ENCODE assay signal across 1 cellular context in the genomic region with DNA sequence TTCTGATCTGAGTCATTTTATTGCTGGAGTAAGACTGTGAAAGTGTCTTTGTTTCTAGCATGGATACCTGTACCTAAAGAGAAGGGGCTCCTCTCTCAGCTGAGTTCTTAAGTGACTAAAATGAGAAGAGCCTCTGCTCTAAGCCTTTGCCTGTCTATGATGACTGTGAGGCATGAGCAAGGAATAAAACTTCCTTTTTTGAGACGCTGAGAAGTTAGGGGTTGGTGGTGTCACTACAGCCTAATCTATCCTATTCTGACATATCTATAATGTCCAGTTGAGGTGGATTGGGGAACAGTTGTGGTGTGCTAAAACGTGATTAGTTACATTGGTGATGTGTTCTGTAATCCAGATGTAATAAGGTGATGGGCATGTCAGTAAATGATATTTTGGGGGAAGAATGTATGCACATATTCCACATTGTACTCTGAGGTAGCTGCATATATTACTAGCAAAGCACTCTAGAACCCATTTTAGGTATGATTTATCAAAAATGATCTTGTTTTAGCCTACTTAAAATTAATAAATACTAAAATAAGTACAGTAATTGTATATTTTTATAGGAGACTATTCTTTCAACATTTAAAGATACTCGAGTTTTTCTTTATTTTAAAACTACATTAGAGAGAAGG.
TF ChIP-seq lines count a peak whose summit lies in the region.

No MANE protein-coding gene starts in this region.

TF ChIP-seq in K562, 482 proteins besides CTCF, POLR2A, EP300 and RAD21 (continued from another document and continues in another):
- TF ChIP-seq, protein P1, sequence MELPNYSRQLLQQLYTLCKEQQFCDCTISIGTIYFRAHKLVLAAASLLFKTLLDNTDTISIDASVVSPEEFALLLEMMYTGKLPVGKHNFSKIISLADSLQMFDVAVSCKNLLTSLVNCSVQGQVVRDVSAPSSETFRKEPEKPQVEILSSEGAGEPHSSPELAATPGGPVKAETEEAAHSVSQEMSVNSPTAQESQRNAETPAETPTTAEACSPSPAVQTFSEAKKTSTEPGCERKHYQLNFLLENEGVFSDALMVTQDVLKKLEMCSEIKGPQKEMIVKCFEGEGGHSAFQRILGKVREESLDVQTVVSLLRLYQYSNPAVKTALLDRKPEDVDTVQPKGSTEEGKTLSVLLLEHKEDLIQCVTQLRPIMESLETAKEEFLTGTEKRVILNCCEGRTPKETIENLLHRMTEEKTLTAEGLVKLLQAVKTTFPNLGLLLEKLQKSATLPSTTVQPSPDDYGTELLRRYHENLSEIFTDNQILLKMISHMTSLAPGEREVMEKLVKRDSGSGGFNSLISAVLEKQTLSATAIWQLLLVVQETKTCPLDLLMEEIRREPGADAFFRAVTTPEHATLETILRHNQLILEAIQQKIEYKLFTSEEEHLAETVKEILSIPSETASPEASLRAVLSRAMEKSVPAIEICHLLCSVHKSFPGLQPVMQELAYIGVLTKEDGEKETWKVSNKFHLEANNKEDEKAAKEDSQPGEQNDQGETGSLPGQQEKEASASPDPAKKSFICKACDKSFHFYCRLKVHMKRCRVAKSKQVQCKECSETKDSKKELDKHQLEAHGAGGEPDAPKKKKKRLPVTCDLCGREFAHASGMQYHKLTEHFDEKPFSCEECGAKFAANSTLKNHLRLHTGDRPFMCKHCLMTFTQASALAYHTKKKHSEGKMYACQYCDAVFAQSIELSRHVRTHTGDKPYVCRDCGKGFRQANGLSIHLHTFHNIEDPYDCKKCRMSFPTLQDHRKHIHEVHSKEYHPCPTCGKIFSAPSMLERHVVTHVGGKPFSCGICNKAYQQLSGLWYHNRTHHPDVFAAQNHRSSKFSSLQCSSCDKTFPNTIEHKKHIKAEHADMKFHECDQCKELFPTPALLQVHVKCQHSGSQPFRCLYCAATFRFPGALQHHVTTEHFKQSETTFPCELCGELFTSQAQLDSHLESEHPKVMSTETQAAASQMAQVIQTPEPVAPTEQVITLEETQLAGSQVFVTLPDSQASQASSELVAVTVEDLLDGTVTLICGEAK (IDR thresholded peaks at IDR 0.05) = no peak
- TF ChIP-seq, protein P1 (CRISPR knock-in tag; IDR thresholded peaks at IDR 0.05) = no peak
- TF ChIP-seq CC2D1A (IDR thresholded peaks at IDR 0.05) (peak; percentile 77; the same call in 1 of the 2 replicates), FOS (IDR thresholded peaks at IDR 0.05; ENCODE audit: extremely low read depth, insufficient read length) (no peak), TRIM28 (IDR thresholded peaks at IDR 0.05) (no peak), TCF15 (CRISPR knock-in tag; IDR thresholded peaks at IDR 0.05) (no peak), PPARD (CRISPR knock-in tag; IDR thresholded peaks at IDR 0.05) (no peak), ZNF174 (CRISPR knock-in tag; IDR thresholded peaks at IDR 0.05) (no peak), HOXB6 (CRISPR knock-in tag; IDR thresholded peaks at IDR 0.05; ENCODE audit: borderline replicate concordance) (no peak), ZZZ3 (IDR thresholded peaks at IDR 0.05) (no peak), ZNF224 (CRISPR knock-in tag; IDR thresholded peaks at IDR 0.05) (no peak), ZFP30 (CRISPR knock-in tag; IDR thresholded peaks at IDR 0.05; ENCODE audit: borderline replicate concordance) (no peak), ARHGAP35 (IDR thresholded peaks at IDR 0.05; ENCODE audit: partially characterized antibody) (no peak), NCOR1 (IDR thresholded peaks at IDR 0.05) (peak; percentile 91), PBX2 (CRISPR knock-in tag; IDR thresholded peaks at IDR 0.05; ENCODE audit: low read depth) (no peak), PBX2 (tag; conservative IDR thresholded peaks at IDR 0.05; ENCODE audit: low read depth) (peak; percentile 75), JUNB (CRISPR knock-in tag; conservative IDR thresholded peaks at IDR 0.05) (no peak), GABPB1 (CRISPR knock-in tag; IDR thresholded peaks at IDR 0.05) (no peak), CHD2 (IDR thresholded peaks at IDR 0.05; ENCODE audit: low read depth, low read length) (no peak), TRIM24 (IDR thresholded peaks at IDR 0.05) (peak; percentile 71 to 80; a peak in 3 of 4 replicates), ZNF511 (CRISPR knock-in tag; IDR thresholded peaks at IDR 0.05) (no peak), HDGF (IDR thresholded peaks at IDR 0.05) (no peak), ZNF445 (CRISPR knock-in tag; IDR thresholded peaks at IDR 0.05; ENCODE audit: low read depth) (no peak), ZNF586 (CRISPR knock-in tag; conservative IDR thresholded peaks at IDR 0.05) (no peak), ETV6 (IDR thresholded peaks at IDR 0.05; ENCODE audit: borderline replicate concordance in 1 of 2, low read depth in 2 of 2, low read length in 1 of 2) (0 out of 4 replicates have a peak, but pooled peaks of 1 of the 2 experiments have one; percentile 41), ETV6 (CRISPR knock-in tag; IDR thresholded peaks at IDR 0.05; ENCODE audit: borderline replicate concordance) (no peak), NR4A1 (CRISPR knock-in tag; IDR thresholded peaks at IDR 0.05) (no peak), NR4A1 (tag; IDR thresholded peaks at IDR 0.05) (no peak), ZFPM2 (CRISPR knock-in tag; IDR thresholded peaks at IDR 0.05) (no peak)
- TF ChIP-seq, protein P2, sequence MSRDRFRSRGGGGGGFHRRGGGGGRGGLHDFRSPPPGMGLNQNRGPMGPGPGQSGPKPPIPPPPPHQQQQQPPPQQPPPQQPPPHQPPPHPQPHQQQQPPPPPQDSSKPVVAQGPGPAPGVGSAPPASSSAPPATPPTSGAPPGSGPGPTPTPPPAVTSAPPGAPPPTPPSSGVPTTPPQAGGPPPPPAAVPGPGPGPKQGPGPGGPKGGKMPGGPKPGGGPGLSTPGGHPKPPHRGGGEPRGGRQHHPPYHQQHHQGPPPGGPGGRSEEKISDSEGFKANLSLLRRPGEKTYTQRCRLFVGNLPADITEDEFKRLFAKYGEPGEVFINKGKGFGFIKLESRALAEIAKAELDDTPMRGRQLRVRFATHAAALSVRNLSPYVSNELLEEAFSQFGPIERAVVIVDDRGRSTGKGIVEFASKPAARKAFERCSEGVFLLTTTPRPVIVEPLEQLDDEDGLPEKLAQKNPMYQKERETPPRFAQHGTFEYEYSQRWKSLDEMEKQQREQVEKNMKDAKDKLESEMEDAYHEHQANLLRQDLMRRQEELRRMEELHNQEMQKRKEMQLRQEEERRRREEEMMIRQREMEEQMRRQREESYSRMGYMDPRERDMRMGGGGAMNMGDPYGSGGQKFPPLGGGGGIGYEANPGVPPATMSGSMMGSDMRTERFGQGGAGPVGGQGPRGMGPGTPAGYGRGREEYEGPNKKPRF (IDR thresholded peaks at IDR 0.05; ENCODE audit: low read depth, low read length) = no peak
- TF ChIP-seq, protein P3, sequence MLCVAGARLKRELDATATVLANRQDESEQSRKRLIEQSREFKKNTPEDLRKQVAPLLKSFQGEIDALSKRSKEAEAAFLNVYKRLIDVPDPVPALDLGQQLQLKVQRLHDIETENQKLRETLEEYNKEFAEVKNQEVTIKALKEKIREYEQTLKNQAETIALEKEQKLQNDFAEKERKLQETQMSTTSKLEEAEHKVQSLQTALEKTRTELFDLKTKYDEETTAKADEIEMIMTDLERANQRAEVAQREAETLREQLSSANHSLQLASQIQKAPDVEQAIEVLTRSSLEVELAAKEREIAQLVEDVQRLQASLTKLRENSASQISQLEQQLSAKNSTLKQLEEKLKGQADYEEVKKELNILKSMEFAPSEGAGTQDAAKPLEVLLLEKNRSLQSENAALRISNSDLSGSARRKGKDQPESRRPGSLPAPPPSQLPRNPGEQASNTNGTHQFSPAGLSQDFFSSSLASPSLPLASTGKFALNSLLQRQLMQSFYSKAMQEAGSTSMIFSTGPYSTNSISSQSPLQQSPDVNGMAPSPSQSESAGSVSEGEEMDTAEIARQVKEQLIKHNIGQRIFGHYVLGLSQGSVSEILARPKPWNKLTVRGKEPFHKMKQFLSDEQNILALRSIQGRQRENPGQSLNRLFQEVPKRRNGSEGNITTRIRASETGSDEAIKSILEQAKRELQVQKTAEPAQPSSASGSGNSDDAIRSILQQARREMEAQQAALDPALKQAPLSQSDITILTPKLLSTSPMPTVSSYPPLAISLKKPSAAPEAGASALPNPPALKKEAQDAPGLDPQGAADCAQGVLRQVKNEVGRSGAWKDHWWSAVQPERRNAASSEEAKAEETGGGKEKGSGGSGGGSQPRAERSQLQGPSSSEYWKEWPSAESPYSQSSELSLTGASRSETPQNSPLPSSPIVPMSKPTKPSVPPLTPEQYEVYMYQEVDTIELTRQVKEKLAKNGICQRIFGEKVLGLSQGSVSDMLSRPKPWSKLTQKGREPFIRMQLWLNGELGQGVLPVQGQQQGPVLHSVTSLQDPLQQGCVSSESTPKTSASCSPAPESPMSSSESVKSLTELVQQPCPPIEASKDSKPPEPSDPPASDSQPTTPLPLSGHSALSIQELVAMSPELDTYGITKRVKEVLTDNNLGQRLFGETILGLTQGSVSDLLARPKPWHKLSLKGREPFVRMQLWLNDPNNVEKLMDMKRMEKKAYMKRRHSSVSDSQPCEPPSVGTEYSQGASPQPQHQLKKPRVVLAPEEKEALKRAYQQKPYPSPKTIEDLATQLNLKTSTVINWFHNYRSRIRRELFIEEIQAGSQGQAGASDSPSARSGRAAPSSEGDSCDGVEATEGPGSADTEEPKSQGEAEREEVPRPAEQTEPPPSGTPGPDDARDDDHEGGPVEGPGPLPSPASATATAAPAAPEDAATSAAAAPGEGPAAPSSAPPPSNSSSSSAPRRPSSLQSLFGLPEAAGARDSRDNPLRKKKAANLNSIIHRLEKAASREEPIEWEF (CRISPR knock-in tag; IDR thresholded peaks at IDR 0.05) = 0 out of 2 replicates have a peak, but pooled peaks have one; percentile 55
- TF ChIP-seq, protein P4, sequence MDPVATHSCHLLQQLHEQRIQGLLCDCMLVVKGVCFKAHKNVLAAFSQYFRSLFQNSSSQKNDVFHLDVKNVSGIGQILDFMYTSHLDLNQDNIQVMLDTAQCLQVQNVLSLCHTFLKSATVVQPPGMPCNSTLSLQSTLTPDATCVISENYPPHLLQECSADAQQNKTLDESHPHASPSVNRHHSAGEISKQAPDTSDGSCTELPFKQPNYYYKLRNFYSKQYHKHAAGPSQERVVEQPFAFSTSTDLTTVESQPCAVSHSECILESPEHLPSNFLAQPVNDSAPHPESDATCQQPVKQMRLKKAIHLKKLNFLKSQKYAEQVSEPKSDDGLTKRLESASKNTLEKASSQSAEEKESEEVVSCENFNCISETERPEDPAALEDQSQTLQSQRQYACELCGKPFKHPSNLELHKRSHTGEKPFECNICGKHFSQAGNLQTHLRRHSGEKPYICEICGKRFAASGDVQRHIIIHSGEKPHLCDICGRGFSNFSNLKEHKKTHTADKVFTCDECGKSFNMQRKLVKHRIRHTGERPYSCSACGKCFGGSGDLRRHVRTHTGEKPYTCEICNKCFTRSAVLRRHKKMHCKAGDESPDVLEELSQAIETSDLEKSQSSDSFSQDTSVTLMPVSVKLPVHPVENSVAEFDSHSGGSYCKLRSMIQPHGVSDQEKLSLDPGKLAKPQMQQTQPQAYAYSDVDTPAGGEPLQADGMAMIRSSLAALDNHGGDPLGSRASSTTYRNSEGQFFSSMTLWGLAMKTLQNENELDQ (CRISPR knock-in tag; IDR thresholded peaks at IDR 0.05; ENCODE audit: borderline replicate concordance) = no peak
